In genomic region chr16:22296225-22297113, GRCh38 we compare ENCODE assay signal across 1 cellular context.
TF ChIP-seq lines count a peak whose summit lies in the region.

No MANE protein-coding gene starts in this region.

TF ChIP-seq in HepG2, 621 proteins besides CTCF, POLR2A, EP300 and RAD21 (continued from another document and continues in another):
- TF ChIP-seq DMTF1 (CRISPR knock-in tag; IDR thresholded peaks at IDR 0.05) (no peak), AKNA (CRISPR knock-in tag; IDR thresholded peaks at IDR 0.05; ENCODE audit: borderline replicate concordance) (peak; percentile 38; the same call in 1 of the 2 replicates), PAF1 (CRISPR knock-in tag; IDR thresholded peaks at IDR 0.05) (no peak), ZNF232 (CRISPR knock-in tag; IDR thresholded peaks at IDR 0.05; ENCODE audit: borderline replicate concordance) (0 out of 2 replicates have a peak, but pooled peaks have one; percentile 38), ZNF282 (IDR thresholded peaks at IDR 0.05; ENCODE audit: partially characterized antibody) (no peak), BRCA1 (CRISPR knock-in tag; IDR thresholded peaks at IDR 0.05) (no peak), MBNL3 (CRISPR knock-in tag; conservative IDR thresholded peaks at IDR 0.05) (no peak), HOMEZ (CRISPR knock-in tag; IDR thresholded peaks at IDR 0.05; ENCODE audit: low read depth) (no peak), RFXANK (CRISPR knock-in tag; IDR thresholded peaks at IDR 0.05) (no peak), ZBTB10 (CRISPR knock-in tag; IDR thresholded peaks at IDR 0.05; ENCODE audit: borderline replicate concordance) (0 out of 2 replicates have a peak, but pooled peaks have one; percentile 77), HMGA1 (CRISPR knock-in tag; conservative IDR thresholded peaks at IDR 0.05) (no peak), PRDM15 (CRISPR knock-in tag; IDR thresholded peaks at IDR 0.05) (0 out of 2 replicates have a peak, but pooled peaks have one; percentile 29), STAG1 (CRISPR knock-in tag; IDR thresholded peaks at IDR 0.05) (no peak), ZMAT3 (CRISPR knock-in tag; conservative IDR thresholded peaks at IDR 0.05) (no peak), ZNF557 (CRISPR knock-in tag; IDR thresholded peaks at IDR 0.05) (no peak), STAT6 (CRISPR knock-in tag; IDR thresholded peaks at IDR 0.05; ENCODE audit: borderline replicate concordance) (peak; percentile 54), ZHX2 (IDR thresholded peaks at IDR 0.05; ENCODE audit: low read depth) (no peak), ZHX2 (CRISPR knock-in tag; IDR thresholded peaks at IDR 0.05; ENCODE audit: borderline replicate concordance) (no peak), ZFP36 (IDR thresholded peaks at IDR 0.05; ENCODE audit: borderline replicate concordance, low read depth, low read length, partially characterized antibody) (peak; percentile 74), AHR (CRISPR knock-in tag; IDR thresholded peaks at IDR 0.05) (no peak), LCORL (IDR thresholded peaks at IDR 0.05) (no peak), LCORL (CRISPR knock-in tag; IDR thresholded peaks at IDR 0.05) (no peak), PRDM4 (CRISPR knock-in tag; IDR thresholded peaks at IDR 0.05; ENCODE audit: borderline replicate concordance) (no peak), NFIC (IDR thresholded peaks at IDR 0.05; ENCODE audit: low read length) (peak; percentile 80)
